Comparison of ENCODE assay signal across 1 cellular context in genomic region chr5:159033351-159033657, GRCh38.
TF ChIP-seq lines count a peak whose summit lies in the region.

No MANE protein-coding gene starts in this region.

TF ChIP-seq in endothelial cell of umbilical vein, 7 proteins besides CTCF, POLR2A, EP300 and RAD21:
- no peak for TF ChIP-seq GATA2 (IDR thresholded peaks at IDR 0.05; ENCODE audit: insufficient read depth, insufficient read length, low read depth, low read length)
- TF ChIP-seq FOS (IDR thresholded peaks at IDR 0.05; ENCODE audit: borderline replicate concordance, insufficient read depth, low read length): no peak
- TF ChIP-seq MYC (IDR thresholded peaks at IDR 0.05; ENCODE audit: low read depth, low read length): no peak
- no peak for TF ChIP-seq JUN (IDR thresholded peaks at IDR 0.05; ENCODE audit: borderline replicate concordance, insufficient read depth, insufficient read length, low read depth)
